Comparison of ENCODE assay signal across 13 cellular contexts in genomic region chr14:98633380-98633779, GRCh38.
DNase-seq lines count a peak whose midpoint lies in the region; ATAC-seq and TF ChIP-seq lines count a peak whose summit lies in the region.
"Had no signal": no experiment of that assay in that cellular context is flagged by ENCODE, and none has a peak within 500 bp of the region (broad histone marks: within the 10 kb centered on the region; RNA-seq: fewer than 3 reads in every experiment).

No MANE protein-coding gene starts in this region.

- H3K36me3 Mint-ChIP-seq in brain: no peaks in the 10 kb centered on the region

- H3K9me3 ChIP-seq in HAP-1: no peaks in the 10 kb centered on the region
- peaks cover 0 to under 1% (median 0%) of the 10 kb centered on the region in 4 donors for H3K9me3 ChIP-seq in sigmoid colon

- H3K36me3 ChIP-seq in HAP-1 (replicated peaks): no peaks in the 10 kb centered on the region
- H3K36me3 ChIP-seq in sigmoid colon: no peaks in the 10 kb centered on the region
- H3K36me3 ChIP-seq: spleen had no signal

- H3K27ac Mint-ChIP-seq in brain: peak overlapping the region in 4 of 5 experiments; percentile 30 to 83 (median 54)
- H3K27ac Mint-ChIP-seq: CD4-positive, alpha-beta T cell had no signal

- H3K4me3 Mint-ChIP-seq in brain: no peak overlapping the region
- H3K4me3 Mint-ChIP-seq: CD4-positive, alpha-beta T cell had no signal

- H3K4me1 ChIP-seq in HAP-1: no peaks in the 10 kb centered on the region
- no peaks in the 10 kb centered on the region for H3K4me1 ChIP-seq in sigmoid colon
- H3K4me1 ChIP-seq: spleen had no signal

- no peak for TF ChIP-seq EP300 in sigmoid colon (IDR thresholded peaks at IDR 0.05)

- no peak for TF ChIP-seq CTCF in brain (conservative IDR thresholded peaks at IDR 0.05)
- no peak for TF ChIP-seq CTCF in sigmoid colon (IDR thresholded peaks at IDR 0.05)

- peaks cover 24% of the 10 kb centered on the region for H3K4me1 Mint-ChIP-seq in brain

- peaks cover 0 to 5% (median 0%) of the 10 kb centered on the region in 5 experiments for H3K9me3 Mint-ChIP-seq in brain
- H3K9me3 Mint-ChIP-seq: CD4-positive, alpha-beta T cell had no signal

- ATAC-seq in HG03159 (IDR thresholded peaks at IDR 0.05; ENCODE audit: unreplicated experiment) (no peak), GM21360 (IDR thresholded peaks at IDR 0.05; ENCODE audit: unreplicated experiment) (no peak), HG03175 (IDR thresholded peaks at IDR 0.05; ENCODE audit: unreplicated experiment) (no peak)

- peak; percentile 66 to 69 for DNase-seq in HAP-1 (ENCODE audit: low spot score in 2 of 2)
- peak; percentile 95 for DNase-seq in NCI-H345 (lab: John Stamatoyannopoulos, UW)
- DNase-seq in posterior cingulate gyrus: peak in 9 of 10 donors; percentile 28 to 94 (median 67)
- DNase-seq in sigmoid colon: no peak
- DNase-seq: activated CD8-positive, alpha-beta memory T cell treated with anti-CD3 and anti-CD28 coated beads, Interleukin-2, amount 50 U/mL, for 48 hours; aorta; CD4-positive, alpha-beta T cell; spleen had no signal

- H3K27me3 ChIP-seq in HAP-1 (ENCODE audit: low read depth) (no peaks in the 10 kb centered on the region), sigmoid colon (no peaks in the 10 kb centered on the region)
- H3K27me3 ChIP-seq: spleen had no signal

- intact Hi-C loops in posterior cingulate gyrus (cut with DNase I) (loop anchor here (2.0 kb wide), 1 partner anchor 41 kb away; no protein-coding TSS in a partner anchor), sigmoid colon (cut with DNase I) (no loop called here)

- in situ Hi-C loops in HAP-1 (cut with MboI; ENCODE audit: low sequenced_read_pairs): no loop called here

- 15 to 62% methylated on average over 5 of the region's 5 CpGs for WGBS in sigmoid colon, 2 donors

- no peak overlapping the region for H3K27ac ChIP-seq in sigmoid colon
- H3K27ac ChIP-seq: epithelial cell of prostate, spleen had no signal

- no peak overlapping the region for H3K4me3 ChIP-seq in HAP-1
- H3K4me3 ChIP-seq in sigmoid colon: no peak overlapping the region
- H3K4me3 ChIP-seq: spleen had no signal

- peaks cover 4% of the 10 kb centered on the region for H3K27me3 Mint-ChIP-seq in brain
- H3K27me3 Mint-ChIP-seq: CD4-positive, alpha-beta T cell had no signal

- TF ChIP-seq POLR2A in sigmoid colon (IDR thresholded peaks at IDR 0.05): no peak
